In the genomic region with DNA sequence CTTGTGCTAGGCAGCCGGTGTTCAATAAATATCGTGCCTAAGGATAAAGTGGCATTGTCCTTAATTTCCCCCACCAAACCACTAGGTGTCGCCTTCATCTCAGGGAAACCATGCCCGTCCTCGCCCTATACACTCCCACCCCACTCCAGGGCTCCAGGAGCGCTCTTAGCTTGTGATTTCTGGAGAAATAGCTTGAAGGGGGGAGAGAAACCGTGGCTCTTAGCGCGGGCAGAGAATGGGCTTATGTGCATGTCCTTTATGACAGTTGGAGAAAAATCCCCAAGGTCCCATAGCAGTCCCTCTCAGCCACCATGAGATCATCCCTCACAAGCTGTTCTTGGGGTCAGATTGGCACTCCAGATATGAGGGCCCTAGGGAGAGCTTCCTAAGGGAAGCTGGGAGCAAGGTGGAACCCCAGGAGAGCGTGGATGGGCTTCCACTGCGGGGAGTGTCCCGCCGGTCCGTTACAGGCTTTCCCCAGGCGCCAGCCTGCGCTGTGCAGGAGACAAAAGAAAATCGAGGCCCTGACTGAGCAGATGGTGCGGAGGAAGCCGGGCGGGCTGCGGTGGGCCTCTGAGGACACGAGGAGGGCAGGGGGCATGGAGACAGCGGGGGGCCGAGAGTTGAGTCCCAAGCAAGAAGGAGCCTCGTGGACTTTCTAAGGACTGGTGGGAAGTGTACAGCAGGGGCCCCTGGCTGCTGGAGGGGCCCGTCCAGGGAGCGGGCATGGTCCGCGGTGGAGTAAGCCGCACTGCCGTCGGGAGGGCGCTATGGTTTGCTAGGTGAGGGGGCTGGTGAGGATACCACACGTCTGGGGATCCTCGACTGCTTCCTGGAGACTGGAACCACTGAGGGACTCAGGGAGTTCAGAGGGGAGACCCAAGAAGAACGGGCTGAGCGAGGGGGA, we compare ENCODE assay signal across 8 cellular contexts. TPM values are rescaled to one million over a fixed set of nuclear protein-coding genes. Genes with fewer than 3 reads are reported as not detected.
DNase-seq lines count a peak whose midpoint lies in the region; ATAC-seq and TF ChIP-seq lines count a peak whose summit lies in the region.

No MANE protein-coding gene starts in this region.

- peak overlapping the region; percentile 51 for H3K4me2 ChIP-seq in OCI-LY3 (ENCODE audit: low read length)
- peak overlapping the region; percentile 13 for H3K4me2 ChIP-seq in fibroblast of lung (ENCODE audit: extremely low read depth, insufficient read depth, low read length)

- peak; percentile 92 for TF ChIP-seq CTCF in OCI-LY3 (IDR thresholded peaks at IDR 0.05; ENCODE audit: low read depth, low read length)
- peak; percentile 84 to 90 for TF ChIP-seq CTCF in fibroblast of lung (conservative IDR thresholded peaks at IDR 0.05 in 1 of 2, IDR thresholded peaks at IDR 0.05 in 1 of 2; ENCODE audit: low read depth in 1 of 2, low read length in 2 of 2)

- POLR2A ChIA-PET in naive thymus-derived CD8-positive, alpha-beta T cell (lab: Charles Lee), result interaction anchor here (0.6 to 1.0 kb wide), 3 partner anchors 21 to 91 kb away, joined by 3 to 4 read pairs (median 3); a partner anchor contains a TSS

- no peak overlapping the region for H3K27ac ChIP-seq in HUES64 (ENCODE audit: low read depth, low read length)
- no peak overlapping the region for H3K27ac ChIP-seq in OCI-LY3 (ENCODE audit: low read length)
- peak overlapping the region; percentile 6 for H3K27ac ChIP-seq in fibroblast of lung (ENCODE audit: insufficient read depth, low read length)

- H3K4me3 ChIP-seq in HUES64 (ENCODE audit: low read length) (peak overlapping the region; percentile 48), OCI-LY3 (ENCODE audit: low read length) (peak overlapping the region; percentile 49), fibroblast of lung (replicated peaks in 1 of 4; ENCODE audit: control extremely low read depth in 1 of 4, insufficient read depth in 1 of 4, low read depth in 3 of 4, low read length in 4 of 4) (peak overlapping the region in 1 of 4 experiments; percentile 30)

- peak; percentile 70 for DNase-seq in DMS53 treated with DMSO at 0.1 percent for 48 hours (lab: John Stamatoyannopoulos, UW; ENCODE audit: unreplicated experiment)
- peak; percentile 57 to 60 for DNase-seq in activated T-cell treated with anti-CD3 and anti-CD28 coated beads, Interleukin-2, amount 50 U/mL, for 48 hours
- peak; percentile 72 to 90 for DNase-seq in fibroblast of lung (ENCODE audit: low read depth in 2 of 2)
- peak; percentile 36 to 81 (median 60) for DNase-seq in naive thymus-derived CD8-positive, alpha-beta T cell
- peak; percentile 49 to 50 for DNase-seq in stimulated activated naive CD8-positive, alpha-beta T cell treated with anti-CD3 and anti-CD28 coated beads, Interleukin-15, amount 100 ng/mL, for 72 hours

- peaks cover 10 to 13% (median 11%) of the 10 kb centered on the region in 4 donors for H3K4me1 Mint-ChIP-seq in naive thymus-derived CD8-positive, alpha-beta T cell
- peaks cover 9% of the 10 kb centered on the region for H3K4me1 Mint-ChIP-seq in stimulated activated naive CD8-positive, alpha-beta T cell treated with anti-CD3 and anti-CD28 coated beads, Interleukin-15, amount 100 ng/mL, for 72 hours

- H2AFZ ChIP-seq in OCI-LY3 (ENCODE audit: low read depth, low read length) (no peak overlapping the region), fibroblast of lung (ENCODE audit: low read length) (peak overlapping the region; percentile 71)

- peaks cover 2% of the 10 kb centered on the region; the same call in 1 of the 2 replicates for H3K36me3 ChIP-seq in HUES64 (ENCODE audit: insufficient read depth, low read length)
- H3K36me3 ChIP-seq in OCI-LY3 (replicated peaks; ENCODE audit: low read depth, low read length), result no peaks in the 10 kb centered on the region
- H3K36me3 ChIP-seq in fibroblast of lung (ENCODE audit: control insufficient read depth, insufficient read depth, low read length), result no peaks in the 10 kb centered on the region

- H4K20me1 ChIP-seq in OCI-LY3 (ENCODE audit: insufficient read depth, low read length) (no peaks in the 10 kb centered on the region), fibroblast of lung (ENCODE audit: control insufficient read depth, extremely low read depth, insufficient read depth, low read length) (no peaks in the 10 kb centered on the region)

- peak overlapping the region in 5 of 10 donors; percentile 12 to 41 (median 36) for H3K27ac Mint-ChIP-seq in naive thymus-derived CD8-positive, alpha-beta T cell
- H3K27ac Mint-ChIP-seq in stimulated activated naive CD8-positive, alpha-beta T cell treated with anti-CD3 and anti-CD28 coated beads, Interleukin-15, amount 100 ng/mL, for 72 hours, result peak overlapping the region; percentile 77 to 88

- peaks cover 6% of the 10 kb centered on the region for H3K4me1 ChIP-seq in HUES64 (ENCODE audit: insufficient read depth, low read length)
- peaks cover 40% of the 10 kb centered on the region for H3K4me1 ChIP-seq in OCI-LY3 (ENCODE audit: low read length)
- peaks cover 14% of the 10 kb centered on the region for H3K4me1 ChIP-seq in fibroblast of lung (ENCODE audit: control insufficient read depth, extremely low read depth, insufficient read depth, low read length)

- H3K9ac ChIP-seq in HUES64 (ENCODE audit: low read depth, low read length) (peak overlapping the region; percentile 44), OCI-LY3 (ENCODE audit: low read length) (no peak overlapping the region), fibroblast of lung (ENCODE audit: insufficient read depth, low read length) (no peak overlapping the region)

- H3K79me2 ChIP-seq in OCI-LY3 (ENCODE audit: low read length) (no peaks in the 10 kb centered on the region), fibroblast of lung (ENCODE audit: control insufficient read depth, insufficient read depth, low read length) (peaks cover 4% of the 10 kb centered on the region)

- no peaks in the 10 kb centered on the region for H3K9me3 Mint-ChIP-seq in naive thymus-derived CD8-positive, alpha-beta T cell
- H3K9me3 Mint-ChIP-seq in stimulated activated naive CD8-positive, alpha-beta T cell treated with anti-CD3 and anti-CD28 coated beads, Interleukin-15, amount 100 ng/mL, for 72 hours, result no peaks in the 10 kb centered on the region

- H3K36me3 Mint-ChIP-seq in naive thymus-derived CD8-positive, alpha-beta T cell, result peaks cover 0 to 33% (median 5%) of the 10 kb centered on the region in 3 donors

- ATAC-seq in naive thymus-derived CD8-positive, alpha-beta T cell, result peak; percentile 92 to 96
- peak; percentile 80 for ATAC-seq in stimulated activated naive CD8-positive, alpha-beta T cell treated with anti-CD3 and anti-CD28 coated beads, Interleukin-15, amount 100 ng/mL, for 72 hours
- no peak for ATAC-seq in GM21367 (IDR thresholded peaks at IDR 0.05; ENCODE audit: unreplicated experiment)

- H3K9me3 ChIP-seq in HUES64 (ENCODE audit: insufficient read depth, low read depth, low read length) (no peaks in the 10 kb centered on the region), OCI-LY3 (ENCODE audit: insufficient read depth, low read length) (no peaks in the 10 kb centered on the region), fibroblast of lung (ENCODE audit: control insufficient read depth, insufficient read depth, low read depth, low read length) (no peaks in the 10 kb centered on the region)

- H3K27me3 ChIP-seq in HUES64 (ENCODE audit: insufficient read depth, low read length), result peaks cover 5% of the 10 kb centered on the region
- no peaks in the 10 kb centered on the region for H3K27me3 ChIP-seq in OCI-LY3 (ENCODE audit: low read depth, low read length)
- H3K27me3 ChIP-seq in fibroblast of lung (ENCODE audit: control insufficient read depth, insufficient read depth, low read length), result peaks cover 2% of the 10 kb centered on the region

- peaks cover 0 to 2% (median 0%) of the 10 kb centered on the region in 5 donors for H3K27me3 Mint-ChIP-seq in naive thymus-derived CD8-positive, alpha-beta T cell
- no peaks in the 10 kb centered on the region for H3K27me3 Mint-ChIP-seq in stimulated activated naive CD8-positive, alpha-beta T cell treated with anti-CD3 and anti-CD28 coated beads, Interleukin-15, amount 100 ng/mL, for 72 hours

- peak overlapping the region in 5 of 10 donors; percentile 2 to 41 (median 19) for H3K4me3 Mint-ChIP-seq in naive thymus-derived CD8-positive, alpha-beta T cell
- peak overlapping the region in 1 of 2 donors; percentile 45 for H3K4me3 Mint-ChIP-seq in stimulated activated naive CD8-positive, alpha-beta T cell treated with anti-CD3 and anti-CD28 coated beads, Interleukin-15, amount 100 ng/mL, for 72 hours

- 23% methylated on average over 37 of the region's 37 CpGs for WGBS in HUES64

RNA-seq across cellular contexts. Expression of a gene that starts 0.8 kb away (rescaled TPM):
- 11.1 TPM for polyA plus RNA-seq in HUES64 (2013, experiment 1 of 2)
- polyA plus RNA-seq in HUES64 (2013, experiment 2 of 2), result 10.5 TPM
- 23.6 and 47.4 TPM in 2 replicates for total RNA-seq in fibroblast of lung
- 26.3 and 34.1 TPM in 2 replicates for polyA plus RNA-seq in fibroblast of lung
- polyA plus RNA-seq in fibroblast of lung (2012), result 34.6 and 38.9 TPM in 2 replicates
- polyA minus RNA-seq in fibroblast of lung (ENCODE audit: low replicate concordance), result 47.4 TPM in 2 replicates
- 10 to 100 TPM; 12.6 to 12.7 TPM for total RNA-seq in naive thymus-derived CD8-positive, alpha-beta T cell
- polyA plus RNA-seq in naive thymus-derived CD8-positive, alpha-beta T cell, result under 1 TPM; 0.20 to 0.94 (median 0.36) TPM

RNA-seq across cellular contexts. Expression of a gene that starts 21.4 kb away (rescaled TPM):
- polyA plus RNA-seq in HUES64 (2013, experiment 1 of 2), result not detected
- 0.32 TPM for polyA plus RNA-seq in HUES64 (2013, experiment 2 of 2)
- total RNA-seq in fibroblast of lung, result 1.0 and 1.3 TPM in 2 replicates
- 0.62 and 0.64 TPM in 2 replicates for polyA plus RNA-seq in fibroblast of lung
- polyA plus RNA-seq in fibroblast of lung (2012), result 0.35 and 1.0 TPM in 2 replicates
- 0.26 TPM in 1 of 2 replicates, not detected in the other for polyA minus RNA-seq in fibroblast of lung (ENCODE audit: low replicate concordance)
- 1 to 10 TPM; 7.0 to 8.9 TPM for total RNA-seq in naive thymus-derived CD8-positive, alpha-beta T cell
- 1 to 10 TPM in 2 of 3 donors, under 1 TPM in 1; 0.17 to 2.2 (median 1.7) TPM for polyA plus RNA-seq in naive thymus-derived CD8-positive, alpha-beta T cell

RNA-seq across cellular contexts. Expression of a gene that starts 24.2 kb away (rescaled TPM):
- 33.1 TPM for polyA plus RNA-seq in HUES64 (2013, experiment 1 of 2)
- polyA plus RNA-seq in HUES64 (2013, experiment 2 of 2), result 37.8 TPM
- 24.9 and 34.2 TPM in 2 replicates for total RNA-seq in fibroblast of lung
- polyA plus RNA-seq in fibroblast of lung, result 13.1 and 22.9 TPM in 2 replicates
- polyA plus RNA-seq in fibroblast of lung (2012), result 29.5 and 48.6 TPM in 2 replicates
- 6.8 and 9.2 TPM in 2 replicates for polyA minus RNA-seq in fibroblast of lung (ENCODE audit: low replicate concordance)
- total RNA-seq in naive thymus-derived CD8-positive, alpha-beta T cell, result 10 to 100 TPM; 25.4 to 27.9 TPM
- 10 to 100 TPM; 73.0 to 87.9 (median 78.5) TPM for polyA plus RNA-seq in naive thymus-derived CD8-positive, alpha-beta T cell

RNA-seq across cellular contexts. Expression of a gene that starts 36.6 kb away (rescaled TPM):
- polyA plus RNA-seq in HUES64 (2013, experiment 1 of 2), result not detected
- polyA plus RNA-seq in HUES64 (2013, experiment 2 of 2), result not detected
- not detected in 2 replicates for total RNA-seq in fibroblast of lung
- polyA plus RNA-seq in fibroblast of lung, result not detected in 2 replicates
- polyA plus RNA-seq in fibroblast of lung (2012), result not detected in 2 replicates
- polyA minus RNA-seq in fibroblast of lung (ENCODE audit: low replicate concordance), result not detected in 2 replicates
- total RNA-seq in naive thymus-derived CD8-positive, alpha-beta T cell, result 1 to 10 TPM in 1 of 2 experiments, under 1 TPM in 1; 0.88 to 1.7 TPM
- polyA plus RNA-seq in naive thymus-derived CD8-positive, alpha-beta T cell, result 1 to 10 TPM in 1 of 3 donors, not detected in 2; 1.3 TPM

RNA-seq across cellular contexts. Expression of a gene that starts 37.9 kb away (rescaled TPM):
- polyA plus RNA-seq in HUES64 (2013, experiment 1 of 2), result not detected
- not detected for polyA plus RNA-seq in HUES64 (2013, experiment 2 of 2)
- not detected in 2 replicates for total RNA-seq in fibroblast of lung
- polyA plus RNA-seq in fibroblast of lung, result not detected in 2 replicates
- not detected in 2 replicates for polyA plus RNA-seq in fibroblast of lung (2012)
- polyA minus RNA-seq in fibroblast of lung (ENCODE audit: low replicate concordance), result not detected in 2 replicates
- not detected for total RNA-seq in naive thymus-derived CD8-positive, alpha-beta T cell
- not detected for polyA plus RNA-seq in naive thymus-derived CD8-positive, alpha-beta T cell
